ENCODE assay signal across 9 cellular contexts in genomic region chr17:4834621-4835020, GRCh38. TPM values are rescaled to one million over a fixed set of nuclear protein-coding genes. Genes with fewer than 3 reads are reported as not detected.
A peak's percentile ranks its signal among the peaks of the same experiment; 100 is the strongest.
DNase-seq lines count a peak whose midpoint lies in the region; ATAC-seq, FAIRE-seq and TF ChIP-seq lines count a peak whose summit lies in the region.
"Had no signal": no experiment of that assay in that cellular context is flagged by ENCODE, and none has a peak within 500 bp of the region (broad histone marks: within the 10 kb centered on the region; RNA-seq: fewer than 3 reads in every experiment).

No MANE protein-coding gene starts in this region.

- no peak for TF ChIP-seq POLR2A in GM12891 (IDR thresholded peaks at IDR 0.05; ENCODE audit: low read depth, low read length)

- peaks cover 8% of the 10 kb centered on the region; the same call in 1 of the 2 replicates for H3K4me1 ChIP-seq in GM23248 (ENCODE audit: insufficient read depth)

- H3K27me3 ChIP-seq in GM23248 (replicated peaks; ENCODE audit: insufficient read depth): no peaks in the 10 kb centered on the region

- no peaks in the 10 kb centered on the region for H3K9me2 ChIP-seq in GM23248 (ENCODE audit: insufficient read depth)

- DNase-seq in GM23248 (no peak), fibroblast of pulmonary artery (ENCODE audit: low read depth) (no peak), skeletal muscle cell (ENCODE audit: low read depth) (no peak), GM12891 (ENCODE audit: insufficient read length, low spot score) (no peak), D721Med (ENCODE audit: insufficient read length, low spot score) (no peak), middle frontal gyrus (ENCODE audit: extremely low spot score, low spot score) (no peak)

- FAIRE-seq in GM12891 (lab: Jason Lieb, UNC) (no peak), D721Med (lab: Jason Lieb, UNC) (no peak)

- H3K27ac ChIP-seq in GM23248 (no peak overlapping the region), VCaP (peak overlapping the region; percentile 78)

- peaks cover 64% of the 10 kb centered on the region for H3K79me2 ChIP-seq in GM23248 (ENCODE audit: insufficient read depth)

- peak overlapping the region; percentile 91 for H3K4me2 ChIP-seq in GM23248 (ENCODE audit: unreplicated experiment)

- H2AFZ ChIP-seq in GM23248: no peak overlapping the region

- no peaks in the 10 kb centered on the region for H3K9me3 ChIP-seq in GM23248 (ENCODE audit: low read depth)

- ATAC-seq in GM19397 (IDR thresholded peaks at IDR 0.05; ENCODE audit: unreplicated experiment): no peak

- H3K4me3 ChIP-seq in GM23248: peak overlapping the region; percentile 78
- H3K4me3 ChIP-seq in fibroblast of pulmonary artery (replicated peaks; ENCODE audit: low read depth, low read length): peak overlapping the region; percentile 85
- H3K4me3 ChIP-seq in skeletal muscle cell (ENCODE audit: low read depth, low read length): peak overlapping the region; percentile 91

- H3K36me3 ChIP-seq in GM23248 (ENCODE audit: low read depth): no peaks in the 10 kb centered on the region

- WGBS in GM23248 (ENCODE audit: low coverage in 1 of 2, low lambda C conversion rate in 2 of 2, missing lambda C conversion rate in 2 of 2), 2 experiments: 72 to 81% methylated on average over 5 of the region's 5 CpGs

- TF ChIP-seq CTCF in VCaP (conservative IDR thresholded peaks at IDR 0.05) (no peak), fibroblast of pulmonary artery (IDR thresholded peaks at IDR 0.05; ENCODE audit: low read length, missing control alignments) (no peak), D721Med (IDR thresholded peaks at IDR 0.05; ENCODE audit: insufficient read depth, missing control alignments) (no peak)

- no peaks in the 10 kb centered on the region for H3F3A ChIP-seq in GM23248 (ENCODE audit: insufficient read depth)

- peak overlapping the region; percentile 81 for H3K9ac ChIP-seq in GM23248

- peaks cover 16% of the 10 kb centered on the region for H4K20me1 ChIP-seq in GM23248 (ENCODE audit: insufficient read depth)

- in situ Hi-C loops in GM23248 (cut with MboI): no loop called here

TF ChIP-seq in GM12891, 5 proteins besides CTCF, POLR2A, EP300 and RAD21:
- no peak for TF ChIP-seq SPI1 (IDR thresholded peaks at IDR 0.05; ENCODE audit: low read depth, low read length)
- no peak for TF ChIP-seq TAF1 (IDR thresholded peaks at IDR 0.05; ENCODE audit: low read depth, low read length)
- no peak for TF ChIP-seq POLR2AphosphoS5 (IDR thresholded peaks at IDR 0.05; ENCODE audit: low read depth, low read length)

RNA-seq across cellular contexts. Expression of gene MINK1, which starts 1.5 kb away (rescaled TPM):
- total RNA-seq in GM23248 (2014; rRNA removed; shearing (Covaris generic)): 31.5 and 34.5 TPM in 2 replicates
- polyA plus RNA-seq in GM23248 (2016; fragmentation: Nextera tagmentation; extraction: Ambion mirVana): 21.0 and 24.2 TPM in 2 replicates
- 38.9 TPM for polyA plus RNA-seq in GM12891 (2012; ENCODE audit: low read depth, missing spikeins)

RNA-seq across cellular contexts. Expression of gene PLD2, which starts 27.7 kb away (rescaled TPM):
- 20.9 and 22.0 TPM in 2 replicates for total RNA-seq in GM23248 (2014; rRNA removed; shearing (Covaris generic))
- 11.9 and 12.3 TPM in 2 replicates for polyA plus RNA-seq in GM23248 (2016; fragmentation: Nextera tagmentation; extraction: Ambion mirVana)
- polyA plus RNA-seq in GM12891 (2012; ENCODE audit: low read depth, missing spikeins): 7.0 TPM

RNA-seq across cellular contexts. Expression of gene PSMB6, which starts 38.7 kb away (rescaled TPM):
- 92.1 and 148 TPM in 2 replicates for total RNA-seq in GM23248 (2014; rRNA removed; shearing (Covaris generic))
- polyA plus RNA-seq in GM23248 (2016; fragmentation: Nextera tagmentation; extraction: Ambion mirVana): 308 and 315 TPM in 2 replicates
- polyA plus RNA-seq in GM12891 (2012; ENCODE audit: low read depth, missing spikeins): 129 TPM

RNA-seq across cellular contexts. Expression of gene GLTPD2, which starts 45.9 kb away (rescaled TPM):
- 2.2 TPM in 1 of 2 replicates, not detected in the other for total RNA-seq in GM23248 (2014; rRNA removed; shearing (Covaris generic))
- polyA plus RNA-seq in GM23248 (2016; fragmentation: Nextera tagmentation; extraction: Ambion mirVana): 0.50 and 0.61 TPM in 2 replicates
- not detected for polyA plus RNA-seq in GM12891 (2012; ENCODE audit: low read depth, missing spikeins)
- total RNA-seq: myocyte had no signal
